In genomic region chr19:44002212-44002565, GRCh38 we compare ENCODE assay signal across 8 cellular contexts. TPM values are rescaled to one million over a fixed set of nuclear protein-coding genes. Genes with fewer than 3 reads are reported as not detected.
DNase-seq lines count a peak whose midpoint lies in the region; ATAC-seq, FAIRE-seq and TF ChIP-seq lines count a peak whose summit lies in the region.

No MANE protein-coding gene starts in this region.

- 0 out of 2 replicates have a peak, but pooled peaks cover 3% of the 10 kb centered on the region for H3K79me2 ChIP-seq in PC-9 (ENCODE audit: low read depth)

- DNase-seq in D341Med (ENCODE audit: low spot score) (peak; percentile 36), PC-9 (no peak), epithelial cell of proximal tubule (ENCODE audit: low read depth) (no peak), pancreas (no peak), NCI-H510A (lab: John Stamatoyannopoulos, UW) (no peak), NCI-H2081 treated with DMSO at 0.1 percent for 48 hours (lab: John Stamatoyannopoulos, UW) (no peak), NCI-H2196 (lab: John Stamatoyannopoulos, UW; ENCODE audit: unreplicated experiment) (no peak)

- H3K9me3 ChIP-seq in PC-9 (ENCODE audit: insufficient read depth, low read depth) (0 out of 2 replicates have a peak, but pooled peaks cover 9% of the 10 kb centered on the region), pancreas (no peaks in the 10 kb centered on the region)

- H3K4me1 ChIP-seq in PC-9 (replicated peaks; ENCODE audit: insufficient read depth) (peaks cover 13% of the 10 kb centered on the region), pancreas (peaks cover 0 to 11% (median 0%) of the 10 kb centered on the region in 3 donors)

- no peaks in the 10 kb centered on the region for H3K9me2 ChIP-seq in PC-9 (ENCODE audit: insufficient read depth)

- no peaks in the 10 kb centered on the region for H4K20me1 ChIP-seq in PC-9 (ENCODE audit: insufficient read depth)

- no peak for TF ChIP-seq CTCF in PC-9 (conservative IDR thresholded peaks at IDR 0.05)
- TF ChIP-seq CTCF in epithelial cell of proximal tubule (conservative IDR thresholded peaks at IDR 0.05; ENCODE audit: low read depth, low read length) = no peak
- TF ChIP-seq CTCF in pancreas (IDR thresholded peaks at IDR 0.05) = no peak

- BruUV-seq in PC-9 (replicated peaks; lab: Mats Ljungman, UMichigan) = TSS peak; percentile 78

- H2AFZ ChIP-seq in PC-9 = peak overlapping the region; percentile 96

- H3K27me3 ChIP-seq in PC-9 (ENCODE audit: insufficient read depth, low read depth) = no peaks in the 10 kb centered on the region
- no peaks in the 10 kb centered on the region for H3K27me3 ChIP-seq in pancreas

- POLR2A ChIA-PET in PC-9 (lab: Charles Lee; ENCODE audit: unreplicated experiment) = no interaction called here

- intact Hi-C loops in PC-9 (cut with micrococcal nuclease; ENCODE audit: unreplicated experiment) (loop anchor here (1.0 to 2.0 kb wide), 4 partner anchors 18 to 51 kb away; partner anchors contain the start of genes ZNF155, ZNF221 and ZNF222), pancreas (cut with DNase I) (no loop called here)

- WGBS in pancreas, 2 donors = 7 to 11% methylated on average over 8 of the region's 8 CpGs

- CTCF ChIA-PET in PC-9 (lab: Charles Lee) = interaction anchor here (0.6 kb wide), 1 partner anchor 50 kb away, joined by 7 read pairs; no protein-coding TSS in a partner anchor

- no peaks in the 10 kb centered on the region for H3F3A ChIP-seq in PC-9 (ENCODE audit: insufficient read depth, low read depth)

- peaks cover 2% of the 10 kb centered on the region; the same call in 1 of the 2 replicates for H3K36me3 ChIP-seq in PC-9 (ENCODE audit: low read depth)
- H3K36me3 ChIP-seq in pancreas = peaks cover 0 to 1% (median 0%) of the 10 kb centered on the region in 3 donors

- no peak for FAIRE-seq in pancreas (lab: Jason Lieb, UNC)

- H3K4me3 ChIP-seq in PC-9 (peak overlapping the region; percentile 86), epithelial cell of proximal tubule (ENCODE audit: low read depth, low read length) (peak overlapping the region; percentile 89), pancreas (peak overlapping the region; percentile 31 to 74 (median 58))

- ATAC-seq in pancreas (no peak), HG03095 (IDR thresholded peaks at IDR 0.05; ENCODE audit: unreplicated experiment) (no peak)

- peak overlapping the region; percentile 82 for H3K4me2 ChIP-seq in PC-9

- H3K27ac ChIP-seq in PC-9 (no peak overlapping the region), pancreas (peak overlapping the region in 2 of 4 donors; percentile 43 to 60)

RNA-seq across cellular contexts. Expression of gene ZNF230, which starts 0.6 kb away (rescaled TPM):
- 4.0 and 4.8 TPM in 2 replicates for total RNA-seq in PC-9 (2021)
- 1.7 TPM in 2 replicates for total RNA-seq in epithelial cell of proximal tubule
- total RNA-seq in pancreas = 1 to 10 TPM in 5 of 6 donors, under 1 TPM in 1; 0.79 to 2.9 (median 2.0) TPM
- polyA plus RNA-seq in pancreas = 1 to 10 TPM in 1 of 2 donors, under 1 TPM in 1; 0.84 to 1.9 TPM

RNA-seq across cellular contexts. Expression of gene ZNF155, which starts 18.2 kb away (rescaled TPM):
- total RNA-seq in PC-9 (2021) = 5.0 and 6.1 TPM in 2 replicates
- total RNA-seq in epithelial cell of proximal tubule = 2.8 and 4.3 TPM in 2 replicates
- total RNA-seq in pancreas = 1 to 10 TPM; 1.2 to 5.2 (median 2.9) TPM
- 1 to 10 TPM; 2.9 to 7.3 TPM for polyA plus RNA-seq in pancreas

RNA-seq across cellular contexts. Expression of gene ZNF222, which starts 23.0 kb away (rescaled TPM):
- 1.8 and 2.1 TPM in 2 replicates for total RNA-seq in PC-9 (2021)
- 2.7 and 3.7 TPM in 2 replicates for total RNA-seq in epithelial cell of proximal tubule
- total RNA-seq in pancreas = 1 to 10 TPM; 1.2 to 1.7 (median 1.5) TPM
- polyA plus RNA-seq in pancreas = 1 to 10 TPM; 1.3 to 3.6 TPM

RNA-seq across cellular contexts. Expression of gene ZNF223, which starts 49.6 kb away (rescaled TPM):
- total RNA-seq in PC-9 (2021) (3.5 and 4.2 TPM in 2 replicates), epithelial cell of proximal tubule (3.3 TPM in 2 replicates), pancreas (1 to 10 TPM in 5 of 6 donors, under 1 TPM in 1; 0.95 to 4.7 (median 1.7) TPM)
- polyA plus RNA-seq in pancreas = 1 to 10 TPM; 2.5 to 4.4 TPM

RNA-seq across cellular contexts. Expression of gene ZNF221, which starts 51.2 kb away (rescaled TPM):
- total RNA-seq in PC-9 (2021) (1.7 and 1.9 TPM in 2 replicates), epithelial cell of proximal tubule (2.5 and 5.6 TPM in 2 replicates), pancreas (1 to 10 TPM in 5 of 6 donors, under 1 TPM in 1; 0.98 to 3.9 (median 1.5) TPM)
- 1 to 10 TPM in 1 of 2 donors, under 1 TPM in 1; 0.65 to 1.3 TPM for polyA plus RNA-seq in pancreas
